8 cellular contexts compared by ENCODE assay signal in the genomic region with DNA sequence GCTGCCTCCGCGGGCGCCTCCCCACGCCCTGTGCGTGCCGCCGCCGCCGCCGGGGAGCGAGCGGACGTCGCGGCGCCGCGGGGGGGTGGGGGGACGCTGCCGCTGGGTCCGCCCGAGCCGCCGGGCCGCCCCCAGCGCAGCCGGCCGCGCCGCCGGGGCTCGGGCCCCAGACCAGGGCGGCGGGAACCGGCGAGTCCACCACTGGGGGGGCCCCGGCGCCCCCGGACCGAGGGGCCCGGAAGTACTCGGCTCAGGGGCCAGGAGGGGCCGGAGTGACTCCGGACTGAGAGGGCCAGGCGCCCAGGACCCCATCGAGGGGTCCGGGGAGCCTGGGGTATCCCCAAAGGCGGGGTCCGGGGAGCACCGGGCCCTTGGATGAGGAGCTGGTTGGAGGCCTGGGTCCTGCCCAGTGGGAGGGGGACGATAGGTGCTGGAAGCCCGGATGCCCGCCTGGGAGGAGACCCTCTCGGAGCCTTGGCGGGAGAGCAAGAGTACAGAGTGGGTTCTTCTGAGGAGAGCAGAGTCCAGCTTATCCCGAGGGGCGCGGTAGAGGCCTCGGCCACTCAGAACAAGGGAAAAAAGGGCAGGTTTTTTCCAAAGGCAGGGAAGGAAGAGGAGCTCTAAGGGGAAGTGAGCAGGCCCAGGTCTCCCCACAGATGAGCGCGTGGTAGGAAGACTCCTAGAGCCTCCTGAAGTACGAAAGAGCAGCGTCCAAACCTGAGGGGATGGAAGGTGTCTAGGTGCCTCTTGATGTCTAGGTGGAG. TPM values are rescaled to one million over a fixed set of nuclear protein-coding genes. Genes with fewer than 3 reads are reported as not detected.
DNase-seq lines count a peak whose midpoint lies in the region; ATAC-seq and TF ChIP-seq lines count a peak whose summit lies in the region.

No MANE protein-coding gene starts in this region.

- H3K4me3 ChIP-seq in Karpas-422 (ENCODE audit: low read length) (peak overlapping the region; percentile 80), astrocyte of the cerebellum (ENCODE audit: low read depth, low read length) (peak overlapping the region; percentile 69), iPS-15b (ENCODE audit: low read depth, low read length) (peak overlapping the region; percentile 83), skin epidermis (peak overlapping the region; percentile 66 to 99 (median 92))

- H3K27ac ChIP-seq in Karpas-422 (ENCODE audit: low read length) = peak overlapping the region; percentile 96
- peak overlapping the region; percentile 98 to 100 (median 100) for H3K27ac ChIP-seq in skin epidermis

- H3K9me2 ChIP-seq in Karpas-422 (replicated peaks; ENCODE audit: insufficient read depth, low read length) = no peaks in the 10 kb centered on the region

- no peaks in the 10 kb centered on the region for H4K20me1 ChIP-seq in Karpas-422 (ENCODE audit: insufficient read depth, low read depth, low read length)

- H3K9me3 ChIP-seq in Karpas-422 (ENCODE audit: low read length) = no peaks in the 10 kb centered on the region
- no peaks in the 10 kb centered on the region for H3K9me3 ChIP-seq in iPS-15b (ENCODE audit: control insufficient read depth, insufficient read depth, low read length)

- DNase-seq in GDM1 (lab: John Stamatoyannopoulos, UW) (peak; percentile 86), Karpas-422 (peak; percentile 79), T-helper 2 cell (peak in 4 of 5 experiments; percentile 14 to 92 (median 38)), astrocyte of the cerebellum (ENCODE audit: low read depth) (no peak), D341Med (ENCODE audit: low spot score) (no peak)

- H3K36me3 ChIP-seq in Karpas-422 (ENCODE audit: insufficient read depth, low read length) = no peaks in the 10 kb centered on the region
- no peaks in the 10 kb centered on the region for H3K36me3 ChIP-seq in iPS-15b (ENCODE audit: control insufficient read depth, insufficient read depth, low read length)

- no peak overlapping the region for H2AFZ ChIP-seq in Karpas-422 (ENCODE audit: low read length)

- H3K4me2 ChIP-seq in Karpas-422 (ENCODE audit: low read depth, low read length, poor library complexity, severe bottlenecking) = peak overlapping the region; percentile 80

- peaks cover 39% of the 10 kb centered on the region for H3K79me2 ChIP-seq in Karpas-422 (ENCODE audit: low read length)

- H3K27me3 ChIP-seq in Karpas-422 (ENCODE audit: low read length) (no peaks in the 10 kb centered on the region), iPS-15b (ENCODE audit: control insufficient read depth, insufficient read depth, low read length) (no peaks in the 10 kb centered on the region)

- peaks cover 16% of the 10 kb centered on the region for H3K4me1 ChIP-seq in Karpas-422 (ENCODE audit: low read length)
- H3K4me1 ChIP-seq in iPS-15b (ENCODE audit: control insufficient read depth, insufficient read depth, low read length) = peaks cover 8% of the 10 kb centered on the region

- H3K9ac ChIP-seq in Karpas-422 (ENCODE audit: low read length) (peak overlapping the region; percentile 99), iPS-15b (ENCODE audit: low read depth, low read length) (peak overlapping the region; percentile 91)

- in situ Hi-C loops in astrocyte of the cerebellum (cut with HindIII; ENCODE audit: low sequenced_read_pairs) = no loop called here

- no peak for TF ChIP-seq CTCF in astrocyte of the cerebellum (IDR thresholded peaks at IDR 0.05; ENCODE audit: low read depth, low read length, missing control alignments)

- peak; percentile 44 for ATAC-seq in GM21723 (IDR thresholded peaks at IDR 0.05; ENCODE audit: unreplicated experiment)

RNA-seq across cellular contexts. Expression of a gene that starts 0.6 kb away (rescaled TPM):
- 7.2 and 8.8 TPM in 2 replicates for total RNA-seq in Karpas-422 (2014; rRNA removed; shearing (Covaris generic); ENCODE audit: low replicate concordance)

RNA-seq across cellular contexts. Expression of a gene that starts 20.7 kb away (rescaled TPM):
- not detected in 2 replicates for total RNA-seq in Karpas-422 (2014; rRNA removed; shearing (Covaris generic); ENCODE audit: low replicate concordance)

RNA-seq across cellular contexts. Expression of a gene that starts 26.3 kb away (rescaled TPM):
- 39.5 and 40.9 TPM in 2 replicates for total RNA-seq in Karpas-422 (2014; rRNA removed; shearing (Covaris generic); ENCODE audit: low replicate concordance)

Comparison
In these comparisons a context has a peak if more than half of its experiments do, and no peak if none do; other contexts are left out.
1. DNase-seq: peak in GDM1 (single experiment), Karpas-422 (single experiment) and T-helper 2 cell (4 of 5); none in astrocyte of the cerebellum (single experiment) and D341Med (single experiment).
2. Peak in every context shown above with its lines, with median percentiles within 50 percentile points of each other: H3K4me3 ChIP-seq.